8 cellular contexts compared by ENCODE assay signal in genomic region chr12:130838284-130838950, GRCh38. TPM values are rescaled to one million over a fixed set of nuclear protein-coding genes. Genes with fewer than 3 reads are reported as not detected.
DNase-seq lines count a peak whose midpoint lies in the region; ATAC-seq, FAIRE-seq and TF ChIP-seq lines count a peak whose summit lies in the region.

No MANE protein-coding gene starts in this region.

- no peaks in the 10 kb centered on the region for H3K36me3 Mint-ChIP-seq in activated T-cell treated with anti-CD3 and anti-CD28 coated beads, Interleukin-2, amount 50 U/mL, for 4 hours (ENCODE audit: insufficient read depth)

- peak; percentile 37 to 47 for ATAC-seq in activated T-cell treated with anti-CD3 and anti-CD28 coated beads, Interleukin-2, amount 50 U/mL, for 4 hours
- peak; percentile 20 for ATAC-seq in omental fat pad (ENCODE audit: low FRiP score)

- H3K4me1 ChIP-seq in HEK293 (ENCODE audit: control insufficient read depth, insufficient read depth, low read length) = peaks cover 4% of the 10 kb centered on the region

- POLR2A ChIA-PET in HEK293 (lab: Yijun Ruan, JAX) = no interaction called here

- peaks cover 27% of the 10 kb centered on the region for H3K4me1 Mint-ChIP-seq in activated T-cell treated with anti-CD3 and anti-CD28 coated beads, Interleukin-2, amount 50 U/mL, for 4 hours (ENCODE audit: low read depth)

- CTCF ChIA-PET in HEK293 (lab: Yijun Ruan, JAX) = interaction anchor here (0.7 to 4.4 kb wide), 2 partner anchors 12 to 19 kb away, joined by 3 to 30 read pairs; no protein-coding TSS in a partner anchor

- peak overlapping the region; percentile 54 for H3K4me3 ChIP-seq in HEK293 (ENCODE audit: low read depth, low read length)

- peak; percentile 41 for DNase-seq in GM12892 (ENCODE audit: insufficient read length)
- peak; percentile 66 for DNase-seq in NCI-H146 (lab: John Stamatoyannopoulos, UW)
- DNase-seq in activated T-cell treated with anti-CD3 and anti-CD28 coated beads, Interleukin-2, amount 50 U/mL, for 4 hours = peak; percentile 9
- DNase-seq in glomerular visceral epithelial cell (ENCODE audit: extremely low spot score) = peak; percentile 29
- DNase-seq in omental fat pad (ENCODE audit: low spot score) = no peak
- no peak for DNase-seq in OCI-M2 (lab: John Stamatoyannopoulos, UW; ENCODE audit: unreplicated experiment)
- DNase-seq in hippocampal formation (lab: John Stamatoyannopoulos, UW) = no peak

- FAIRE-seq in GM12892 (lab: Jason Lieb, UNC) = no peak

- TF ChIP-seq POLR2A in GM12892 (IDR thresholded peaks at IDR 0.05; ENCODE audit: low read depth, low read length) = no peak

- H3K27me3 Mint-ChIP-seq in activated T-cell treated with anti-CD3 and anti-CD28 coated beads, Interleukin-2, amount 50 U/mL, for 4 hours (ENCODE audit: low read depth) = no peaks in the 10 kb centered on the region

- TF ChIP-seq CTCF in HEK293 (tag by site-specific recombination; IDR thresholded peaks at IDR 0.05) = no peak
- TF ChIP-seq CTCF in omental fat pad (IDR thresholded peaks at IDR 0.05) = no peak

- H3K9me3 Mint-ChIP-seq in activated T-cell treated with anti-CD3 and anti-CD28 coated beads, Interleukin-2, amount 50 U/mL, for 4 hours = no peaks in the 10 kb centered on the region

- H3K27ac ChIP-seq in HEK293 (ENCODE audit: extremely low read depth, low read depth, low read length) = no peak overlapping the region

- H3K9me3 ChIP-seq in HEK293 (ENCODE audit: control insufficient read depth, insufficient read depth, low read depth, low read length) = no peaks in the 10 kb centered on the region

- H3K36me3 ChIP-seq in HEK293 (ENCODE audit: control insufficient read depth in 2 of 2, insufficient read depth in 1 of 2, low read length in 2 of 2) = no peaks in the 10 kb centered on the region; a peak in 1 of 3 replicates

- H3K4me3 Mint-ChIP-seq in activated T-cell treated with anti-CD3 and anti-CD28 coated beads, Interleukin-2, amount 50 U/mL, for 4 hours = peak overlapping the region; percentile 77

TF ChIP-seq in HEK293, 187 proteins besides CTCF, POLR2A, EP300 and RAD21 (continues in another document):
- TF ChIP-seq ZNF670 (tag by site-specific recombination; IDR thresholded peaks at IDR 0.05; ENCODE audit: low read depth) = no peak
- TF ChIP-seq ZNF335 (tag by site-specific recombination; conservative IDR thresholded peaks at IDR 0.05) = peak; percentile 88
- TF ChIP-seq ZNF521 (tag by site-specific recombination; IDR thresholded peaks at IDR 0.05) = no peak
- no peak for TF ChIP-seq ZNF777 (tag by site-specific recombination; IDR thresholded peaks at IDR 0.05; ENCODE audit: borderline replicate concordance)
- TF ChIP-seq AEBP2 (tag by site-specific recombination; IDR thresholded peaks at IDR 0.05; ENCODE audit: borderline replicate concordance) = no peak
- TF ChIP-seq ZNF639 (tag by site-specific recombination; IDR thresholded peaks at IDR 0.05) = no peak
- TF ChIP-seq ZBTB49 (tag by site-specific recombination; IDR thresholded peaks at IDR 0.05; ENCODE audit: low read depth) = no peak
- 0 out of 2 replicates have a peak, but pooled peaks have one; percentile 15 for TF ChIP-seq ZNF600 (tag by site-specific recombination; IDR thresholded peaks at IDR 0.05)
- no peak for TF ChIP-seq ZNF518A (tag by site-specific recombination; conservative IDR thresholded peaks at IDR 0.05; ENCODE audit: low read depth)
- no peak for TF ChIP-seq TCF7L2 (IDR thresholded peaks at IDR 0.05; ENCODE audit: borderline replicate concordance, low read depth, low read length)
- TF ChIP-seq ZNF660 (tag by site-specific recombination; IDR thresholded peaks at IDR 0.05) = no peak

RNA-seq across cellular contexts. Expression of gene STX2, which starts 0.6 kb away (rescaled TPM):
- polyA plus RNA-seq in GM12892 (2012; ENCODE audit: missing spikeins) = 13.8 TPM
- 10 to 100 TPM; 12.2 to 13.4 (median 12.7) TPM for total RNA-seq in activated T-cell treated with anti-CD3 and anti-CD28 coated beads, Interleukin-2, amount 50 U/mL, for 4 hours
- 10 to 100 TPM; 30.6 to 37.6 (median 33.5) TPM for total RNA-seq in omental fat pad

RNA-seq across cellular contexts. Expression of gene RAN, which starts 33.4 kb away (rescaled TPM):
- polyA plus RNA-seq in GM12892 (2012; ENCODE audit: missing spikeins) = 1,760 TPM
- 1,000 to 10,000 TPM; 2,485 to 2,586 (median 2,511) TPM for total RNA-seq in activated T-cell treated with anti-CD3 and anti-CD28 coated beads, Interleukin-2, amount 50 U/mL, for 4 hours
- total RNA-seq in omental fat pad = 100 to 1,000 TPM; 159 to 468 (median 228) TPM

Comparison
In these comparisons a context has a peak if more than half of its experiments do, and no peak if none do; other contexts are left out.
1. DNase-seq: peak in GM12892 (single experiment), NCI-H146 (single experiment), activated T-cell treated with anti-CD3 and anti-CD28 coated beads, Interleukin-2, amount 50 U/mL, for 4 hours (single experiment) and glomerular visceral epithelial cell (single experiment); none in omental fat pad (single experiment), OCI-M2 (single experiment) and hippocampal formation (0 of 2).
2. RNA of gene RAN, which starts 33.4 kb away (total RNA-seq): 2,485 to 2,586 TPM in activated T-cell treated with anti-CD3 and anti-CD28 coated beads, Interleukin-2, amount 50 U/mL, for 4 hours; 159 to 468 TPM in omental fat pad; every median in the first group is over 4 times any median in the second.